22 cellular contexts compared by ENCODE assay signal in genomic region chr7:126436213-126436868, GRCh38.
DNase-seq lines count a peak whose midpoint lies in the region; FAIRE-seq and TF ChIP-seq lines count a peak whose summit lies in the region.
"Had no signal": no experiment of that assay in that cellular context is flagged by ENCODE, and none has a peak within 500 bp of the region (broad histone marks: within the 10 kb centered on the region; RNA-seq: fewer than 3 reads in every experiment).

No MANE protein-coding gene starts in this region.

- intact Hi-C loops in left ventricle myocardium inferior (cut with micrococcal nuclease): no loop called here

- H3K4me1 ChIP-seq in astrocyte (ENCODE audit: insufficient read depth, low read length): no peaks in the 10 kb centered on the region
- peaks cover 24% of the 10 kb centered on the region for H3K4me1 ChIP-seq in left ventricle myocardium inferior
- H3K4me1 ChIP-seq: SJSA1 had no signal

- no peak for FAIRE-seq in astrocyte (lab: Jason Lieb, UNC)
- FAIRE-seq: GM12892, GM18507, HepG2 had no signal

- TF ChIP-seq CTCF in astrocyte (IDR thresholded peaks at IDR 0.05; ENCODE audit: insufficient read depth, low read depth, low read length) (no peak), left ventricle myocardium inferior (IDR thresholded peaks at IDR 0.05; ENCODE audit: borderline replicate concordance) (no peak), nephron (IDR thresholded peaks at IDR 0.05; ENCODE audit: unreplicated experiment in 3 of 3) (no peak)

- H3K27ac ChIP-seq in astrocyte (ENCODE audit: low read depth, low read length): no peak overlapping the region
- H3K27ac ChIP-seq in left ventricle myocardium inferior (replicated peaks): peak overlapping the region; percentile 27
- H3K27ac ChIP-seq: PC-9, RWPE1, SJSA1 had no signal

- H3K27me3 ChIP-seq in MG63 (no peaks in the 10 kb centered on the region), astrocyte (ENCODE audit: insufficient read depth, low read length) (no peaks in the 10 kb centered on the region), left ventricle myocardium inferior (ENCODE audit: low read depth) (no peaks in the 10 kb centered on the region)
- H3K27me3 ChIP-seq: SJSA1 had no signal

- no peak overlapping the region for H3K4me2 ChIP-seq in astrocyte (ENCODE audit: low read length)
- H3K4me2 ChIP-seq: PC-9 had no signal

- peaks cover under 1% of the 10 kb centered on the region for H3K9me3 Mint-ChIP-seq in astrocyte (ENCODE audit: unreplicated experiment)
- no peaks in the 10 kb centered on the region for H3K9me3 Mint-ChIP-seq in nephron

- H3K27ac Mint-ChIP-seq in astrocyte (ENCODE audit: unreplicated experiment) (peak overlapping the region; percentile 7), nephron (peak overlapping the region; percentile 22 to 89 (median 33))
- H3K27ac Mint-ChIP-seq: CD8-positive, alpha-beta memory T cell had no signal

- peak; percentile 1 for DNase-seq in MG63
- DNase-seq in astrocyte (ENCODE audit: low read depth): peak; percentile 12
- no peak for DNase-seq in left ventricle myocardium inferior
- no peak for DNase-seq in stimulated activated CD4-positive, alpha-beta T cell treated with anti-CD3 and anti-CD28 coated beads, Interleukin-2, amount 100 ng/mL, for 24 hours
- no peak for DNase-seq in stimulated activated CD4-positive, alpha-beta T cell treated with anti-CD3 and anti-CD28 coated beads, Interleukin-15, amount 100 ng/mL, for 24 hours
- DNase-seq in NOMO-1 (lab: John Stamatoyannopoulos, UW; ENCODE audit: unreplicated experiment in 2 of 2): no peak
- DNase-seq: ACHN; C1 segment of cervical spinal cord; CD8-positive, alpha-beta memory T cell; DMS53; GOT3; KBM-7; NCI-H1105 treated with DMSO at 0.1 percent for 48 hours; NCI-H1694 treated with DMSO at 0.1 percent for 48 hours; NCI-H524 treated with DMSO at 0.1 percent for 48 hours; PC-9 had no signal

- H4K20me1 ChIP-seq in astrocyte (ENCODE audit: insufficient read depth, low read length): no peaks in the 10 kb centered on the region

- H3K9me3 ChIP-seq in MG63: no peaks in the 10 kb centered on the region
- no peaks in the 10 kb centered on the region for H3K9me3 ChIP-seq in astrocyte (ENCODE audit: insufficient read depth, low read depth, low read length)
- no peaks in the 10 kb centered on the region for H3K9me3 ChIP-seq in left ventricle myocardium inferior (replicated peaks)
- H3K9me3 ChIP-seq: SJSA1 had no signal

- no peak overlapping the region for H3K4me3 ChIP-seq in MG63
- H3K4me3 ChIP-seq in astrocyte (ENCODE audit: insufficient read depth, low read depth, low read length): no peak overlapping the region
- no peak overlapping the region for H3K4me3 ChIP-seq in left ventricle myocardium inferior
- H3K4me3 ChIP-seq: PC-9, SJSA1 had no signal

- H3K36me3 Mint-ChIP-seq in astrocyte (ENCODE audit: low read depth, unreplicated experiment) (no peaks in the 10 kb centered on the region), nephron (ENCODE audit: low read depth) (no peaks in the 10 kb centered on the region)
- H3K36me3 Mint-ChIP-seq: CD8-positive, alpha-beta memory T cell had no signal

- H3K27me3 Mint-ChIP-seq in astrocyte (ENCODE audit: low read depth, unreplicated experiment) (no peaks in the 10 kb centered on the region), nephron (ENCODE audit: low read depth) (no peaks in the 10 kb centered on the region)
- H3K27me3 Mint-ChIP-seq: CD8-positive, alpha-beta memory T cell had no signal

- no peaks in the 10 kb centered on the region for H3K36me3 ChIP-seq in MG63
- no peaks in the 10 kb centered on the region for H3K36me3 ChIP-seq in astrocyte (ENCODE audit: insufficient read depth, low read length)
- H3K36me3 ChIP-seq in left ventricle myocardium inferior: no peaks in the 10 kb centered on the region
- H3K36me3 ChIP-seq: SJSA1 had no signal

- H3K9ac ChIP-seq in astrocyte (ENCODE audit: low read length): no peak overlapping the region

- H3K4me1 Mint-ChIP-seq in astrocyte (ENCODE audit: low read depth, unreplicated experiment) (peaks cover 5% of the 10 kb centered on the region), nephron (no peaks in the 10 kb centered on the region)
- H3K4me1 Mint-ChIP-seq: CD8-positive, alpha-beta memory T cell had no signal

- H3K4me3 Mint-ChIP-seq in astrocyte (ENCODE audit: unreplicated experiment) (no peak overlapping the region), nephron (no peak overlapping the region)
- H3K4me3 Mint-ChIP-seq: CD8-positive, alpha-beta memory T cell had no signal

- no peak overlapping the region for H2AFZ ChIP-seq in astrocyte (ENCODE audit: low read depth, low read length)
- H2AFZ ChIP-seq: PC-9 had no signal

- no peaks in the 10 kb centered on the region for H3K79me2 ChIP-seq in astrocyte (ENCODE audit: insufficient read depth, low read length)

Comparison
In these comparisons a context has a peak if more than half of its experiments do, and no peak if none do; other contexts are left out.
1. DNase-seq: peak in MG63 (single experiment) and astrocyte (single experiment); none in left ventricle myocardium inferior (single experiment), stimulated activated CD4-positive, alpha-beta T cell treated with anti-CD3 and anti-CD28 coated beads, Interleukin-2, amount 100 ng/mL, for 24 hours (0 of 2), stimulated activated CD4-positive, alpha-beta T cell treated with anti-CD3 and anti-CD28 coated beads, Interleukin-15, amount 100 ng/mL, for 24 hours (single experiment) and NOMO-1 (0 of 2).